Comparison of ENCODE assay signal across 1 cellular context in the genomic region with DNA sequence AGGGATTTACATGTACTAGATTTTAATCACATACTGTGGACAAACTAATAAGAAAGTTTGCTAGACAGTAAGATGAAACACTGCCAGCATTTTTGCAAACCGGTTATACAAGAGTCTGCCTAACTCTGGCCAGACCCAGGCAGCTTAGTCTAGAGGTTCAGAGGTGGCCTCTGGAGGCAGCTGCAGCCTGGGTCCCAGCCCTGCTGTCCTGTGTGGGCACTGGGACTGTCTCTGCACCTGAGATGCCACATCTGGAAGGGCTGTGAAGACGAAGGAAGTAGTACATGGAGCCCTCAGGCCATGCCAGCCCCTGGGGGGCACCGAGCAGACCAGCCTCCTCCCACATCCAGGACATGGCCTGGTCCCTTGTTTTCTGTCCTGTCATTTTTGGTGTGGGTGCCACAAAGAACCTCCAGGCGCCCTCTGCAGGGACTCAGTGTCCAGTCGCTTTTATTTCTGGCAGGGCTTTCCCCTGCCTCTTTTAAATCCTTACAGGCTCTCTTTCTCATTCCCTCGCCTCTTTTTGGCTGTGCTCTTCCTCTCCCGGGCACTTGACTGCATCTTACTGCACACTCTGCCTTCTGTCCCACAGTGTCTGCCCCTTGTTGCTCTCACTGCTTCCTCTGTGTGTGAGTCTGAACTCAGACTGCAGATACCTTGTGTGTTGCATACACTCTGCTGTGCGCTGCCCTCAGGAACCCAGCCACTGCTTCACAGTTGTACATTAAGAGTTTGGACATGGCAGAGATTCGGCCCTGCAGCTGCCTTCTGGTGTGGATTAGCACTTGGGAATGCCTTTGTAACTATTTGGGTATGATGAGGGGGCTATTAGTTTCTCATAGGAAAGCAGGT.
TF ChIP-seq lines count a peak whose summit lies in the region.

No MANE protein-coding gene starts in this region.

TF ChIP-seq in H1, 55 proteins besides CTCF, POLR2A, EP300 and RAD21 (continued from another document):
- TF ChIP-seq NRF1 (IDR thresholded peaks at IDR 0.05; ENCODE audit: low read depth, low read length) (no peak), KDM5A (IDR thresholded peaks at IDR 0.05; ENCODE audit: low read length) (no peak), SRF (IDR thresholded peaks at IDR 0.05; ENCODE audit: low read depth, low read length) (no peak), EZH2 (IDR thresholded peaks at IDR 0.05; ENCODE audit: low read depth, low read length, severe bottlenecking) (no peak), USF2 (IDR thresholded peaks at IDR 0.05; ENCODE audit: low read length) (no peak), TEAD4 (IDR thresholded peaks at IDR 0.05; ENCODE audit: low read depth, low read length) (no peak), BACH1 (IDR thresholded peaks at IDR 0.05; ENCODE audit: low read length) (no peak), CEBPB (IDR thresholded peaks at IDR 0.05; ENCODE audit: low read depth, low read length) (no peak), MAX (IDR thresholded peaks at IDR 0.05) (no peak), CTBP2 (IDR thresholded peaks at IDR 0.05; ENCODE audit: borderline replicate concordance, insufficient read depth, insufficient read length, low read length) (no peak), SIX5 (IDR thresholded peaks at IDR 0.05; ENCODE audit: low read depth, low read length) (no peak), RFX5 (IDR thresholded peaks at IDR 0.05; ENCODE audit: borderline replicate concordance, low read depth, low read length) (no peak)
